Comparison of ENCODE assay signal across 1 cellular context in genomic region chr18:74147779-74148542, GRCh38.
A peak's percentile ranks its signal among the peaks of the same experiment; 100 is the strongest.
TF ChIP-seq lines count a peak whose summit lies in the region.

A gene with protein sequence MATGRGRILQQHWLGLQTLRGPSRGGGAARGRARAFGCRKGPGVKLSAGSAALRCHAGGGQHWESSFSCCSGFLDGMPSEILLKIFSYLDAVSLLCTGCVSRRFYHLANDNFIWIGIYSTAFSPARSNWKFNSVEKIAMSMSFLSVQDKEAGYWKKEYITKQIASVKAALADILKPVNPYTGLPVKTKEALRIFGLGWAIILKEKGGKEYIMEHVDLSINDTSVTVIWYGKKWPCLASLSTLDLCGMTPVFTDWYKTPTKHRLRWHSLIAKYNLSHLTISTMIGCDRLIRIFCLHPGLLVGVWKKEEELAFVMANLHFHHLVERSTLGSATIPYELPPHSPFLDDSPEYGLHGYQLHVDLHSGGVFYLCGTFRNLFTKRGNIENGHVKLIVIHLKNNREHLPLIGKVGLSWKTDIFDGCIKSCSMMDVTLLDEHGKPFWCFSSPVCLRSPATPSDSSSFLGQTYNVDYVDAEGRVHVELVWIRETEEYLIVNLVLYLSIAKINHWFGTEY (minus strand): TSS chr18:74147834. CDS start chr18:74147785, 49 bp downstream.
Gene TIMM21, plus strand, starts transcription at chr18:74148523. Its CDS starts 286 bp downstream, at chr18:74148809.

TF ChIP-seq in K562, 482 proteins besides CTCF, POLR2A, EP300 and RAD21 (continued from another document and continues in another):
- TF ChIP-seq, protein P1, sequence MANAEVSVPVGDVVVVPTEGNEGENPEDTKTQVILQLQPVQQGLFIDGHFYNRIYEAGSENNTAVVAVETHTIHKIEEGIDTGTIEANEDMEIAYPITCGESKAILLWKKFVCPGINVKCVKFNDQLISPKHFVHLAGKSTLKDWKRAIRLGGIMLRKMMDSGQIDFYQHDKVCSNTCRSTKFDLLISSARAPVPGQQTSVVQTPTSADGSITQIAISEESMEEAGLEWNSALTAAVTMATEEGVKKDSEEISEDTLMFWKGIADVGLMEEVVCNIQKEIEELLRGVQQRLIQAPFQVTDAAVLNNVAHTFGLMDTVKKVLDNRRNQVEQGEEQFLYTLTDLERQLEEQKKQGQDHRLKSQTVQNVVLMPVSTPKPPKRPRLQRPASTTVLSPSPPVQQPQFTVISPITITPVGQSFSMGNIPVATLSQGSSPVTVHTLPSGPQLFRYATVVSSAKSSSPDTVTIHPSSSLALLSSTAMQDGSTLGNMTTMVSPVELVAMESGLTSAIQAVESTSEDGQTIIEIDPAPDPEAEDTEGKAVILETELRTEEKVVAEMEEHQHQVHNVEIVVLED (CRISPR knock-in tag; IDR thresholded peaks at IDR 0.05) = peak; percentile 96
- TF ChIP-seq L3MBTL2 (IDR thresholded peaks at IDR 0.05) (peak; percentile 71), MIER1 (IDR thresholded peaks at IDR 0.05; ENCODE audit: low read depth) (peak; percentile 77; the same call in 1 of the 2 replicates), ZNF561 (CRISPR knock-in tag; conservative IDR thresholded peaks at IDR 0.05) (no peak), NCOA2 (IDR thresholded peaks at IDR 0.05; ENCODE audit: partially characterized antibody in 2 of 2) (no peak), ZNF584 (CRISPR knock-in tag; IDR thresholded peaks at IDR 0.05; ENCODE audit: low read depth) (no peak), HDGF (IDR thresholded peaks at IDR 0.05) (no peak), RBM25 (IDR thresholded peaks at IDR 0.05; ENCODE audit: low read depth, low read length, severe bottlenecking) (no peak), CBX8 (IDR thresholded peaks at IDR 0.05; ENCODE audit: borderline replicate concordance, extremely low read depth, low read depth, low read length, poor library complexity, severe bottlenecking) (no peak), MEF2A (IDR thresholded peaks at IDR 0.05; ENCODE audit: control insufficient read depth, low read depth, low read length) (no peak), SIX5 (IDR thresholded peaks at IDR 0.05; ENCODE audit: borderline replicate concordance in 1 of 2, insufficient read depth in 1 of 2, low read depth in 1 of 2, low read length in 2 of 2) (peak; percentile 87 to 88), TEAD1 (CRISPR knock-in tag; IDR thresholded peaks at IDR 0.05) (no peak), ILK (tag; IDR thresholded peaks at IDR 0.05; ENCODE audit: borderline replicate concordance, low read depth) (no peak), TCF3 (CRISPR knock-in tag; IDR thresholded peaks at IDR 0.05) (no peak), RBBP5 (IDR thresholded peaks at IDR 0.05; ENCODE audit: borderline replicate concordance, insufficient read depth, low read length, poor library complexity, severe bottlenecking) (peak; percentile 12), ARID1B (IDR thresholded peaks at IDR 0.05) (peak; percentile 13; the same call in 1 of the 2 replicates), PHTF2 (CRISPR knock-in tag; IDR thresholded peaks at IDR 0.05) (no peak), PRMT5 (CRISPR knock-in tag; IDR thresholded peaks at IDR 0.05) (no peak), ZNF354B (CRISPR knock-in tag; IDR thresholded peaks at IDR 0.05) (no peak), CHD2 (IDR thresholded peaks at IDR 0.05; ENCODE audit: low read depth, low read length) (no peak), SRF (CRISPR knock-in tag; IDR thresholded peaks at IDR 0.05) (peak in 1 of 2 experiments; percentile 26; a peak in 1 of 4 replicates), PHB2 (IDR thresholded peaks at IDR 0.05; ENCODE audit: low read depth) (no peak), ZNF696 (CRISPR knock-in tag; conservative IDR thresholded peaks at IDR 0.05) (no peak), BRF1 (IDR thresholded peaks at IDR 0.05; ENCODE audit: borderline replicate concordance, extremely low read depth, insufficient read length) (no peak), ZBTB34 (CRISPR knock-in tag; IDR thresholded peaks at IDR 0.05) (no peak), GTF2A2 (tag; IDR thresholded peaks at IDR 0.05) (no peak), ZNF77 (CRISPR knock-in tag; IDR thresholded peaks at IDR 0.05) (no peak), RBM34 (IDR thresholded peaks at IDR 0.05; ENCODE audit: borderline replicate concordance, insufficient read depth, low read length) (no peak), ATF7 (IDR thresholded peaks at IDR 0.05) (peak; percentile 62), TEAD4 (IDR thresholded peaks at IDR 0.05; ENCODE audit: low read length) (no peak), TEAD4 (CRISPR knock-in tag; IDR thresholded peaks at IDR 0.05; ENCODE audit: borderline replicate concordance) (no peak), GABPA (tag; conservative IDR thresholded peaks at IDR 0.05; ENCODE audit: low read depth) (peak; percentile 14; the same call in 1 of the 2 replicates), E2F6 (IDR thresholded peaks at IDR 0.05; ENCODE audit: borderline replicate concordance in 1 of 2, extremely low read depth in 1 of 2, insufficient read depth in 1 of 2, insufficient read length in 1 of 2, low read depth in 1 of 2, low read length in 1 of 2, poor library complexity in 1 of 2, severe bottlenecking in 1 of 2) (peak; percentile 43 to 58), ERF (CRISPR knock-in tag; IDR thresholded peaks at IDR 0.05) (no peak), NCOR1 (IDR thresholded peaks at IDR 0.05) (0 out of 2 replicates have a peak, but pooled peaks have one; percentile 8), KLF10 (CRISPR knock-in tag; IDR thresholded peaks at IDR 0.05) (no peak), ZNF143 (CRISPR knock-in tag; IDR thresholded peaks at IDR 0.05) (peak; percentile 95), ZFX (CRISPR knock-in tag; IDR thresholded peaks at IDR 0.05) (peak; percentile 61), TSC22D4 (tag; IDR thresholded peaks at IDR 0.05) (no peak), GTF2E2 (tag; IDR thresholded peaks at IDR 0.05) (no peak), HNRNPLL (IDR thresholded peaks at IDR 0.05; ENCODE audit: low read depth, low read length, poor library complexity, severe bottlenecking) (peak; percentile 74), NCOA4 (IDR thresholded peaks at IDR 0.05; ENCODE audit: partially characterized antibody) (no peak), ATF1 (CRISPR knock-in tag; IDR thresholded peaks at IDR 0.05) (peak; percentile 76), ATF1 (tag; IDR thresholded peaks at IDR 0.05) (peak; percentile 95), YBX1 (IDR thresholded peaks at IDR 0.05) (no peak), CC2D1A (IDR thresholded peaks at IDR 0.05) (no peak), ZNF586 (CRISPR knock-in tag; conservative IDR thresholded peaks at IDR 0.05) (no peak)
- TF ChIP-seq, protein P2, sequence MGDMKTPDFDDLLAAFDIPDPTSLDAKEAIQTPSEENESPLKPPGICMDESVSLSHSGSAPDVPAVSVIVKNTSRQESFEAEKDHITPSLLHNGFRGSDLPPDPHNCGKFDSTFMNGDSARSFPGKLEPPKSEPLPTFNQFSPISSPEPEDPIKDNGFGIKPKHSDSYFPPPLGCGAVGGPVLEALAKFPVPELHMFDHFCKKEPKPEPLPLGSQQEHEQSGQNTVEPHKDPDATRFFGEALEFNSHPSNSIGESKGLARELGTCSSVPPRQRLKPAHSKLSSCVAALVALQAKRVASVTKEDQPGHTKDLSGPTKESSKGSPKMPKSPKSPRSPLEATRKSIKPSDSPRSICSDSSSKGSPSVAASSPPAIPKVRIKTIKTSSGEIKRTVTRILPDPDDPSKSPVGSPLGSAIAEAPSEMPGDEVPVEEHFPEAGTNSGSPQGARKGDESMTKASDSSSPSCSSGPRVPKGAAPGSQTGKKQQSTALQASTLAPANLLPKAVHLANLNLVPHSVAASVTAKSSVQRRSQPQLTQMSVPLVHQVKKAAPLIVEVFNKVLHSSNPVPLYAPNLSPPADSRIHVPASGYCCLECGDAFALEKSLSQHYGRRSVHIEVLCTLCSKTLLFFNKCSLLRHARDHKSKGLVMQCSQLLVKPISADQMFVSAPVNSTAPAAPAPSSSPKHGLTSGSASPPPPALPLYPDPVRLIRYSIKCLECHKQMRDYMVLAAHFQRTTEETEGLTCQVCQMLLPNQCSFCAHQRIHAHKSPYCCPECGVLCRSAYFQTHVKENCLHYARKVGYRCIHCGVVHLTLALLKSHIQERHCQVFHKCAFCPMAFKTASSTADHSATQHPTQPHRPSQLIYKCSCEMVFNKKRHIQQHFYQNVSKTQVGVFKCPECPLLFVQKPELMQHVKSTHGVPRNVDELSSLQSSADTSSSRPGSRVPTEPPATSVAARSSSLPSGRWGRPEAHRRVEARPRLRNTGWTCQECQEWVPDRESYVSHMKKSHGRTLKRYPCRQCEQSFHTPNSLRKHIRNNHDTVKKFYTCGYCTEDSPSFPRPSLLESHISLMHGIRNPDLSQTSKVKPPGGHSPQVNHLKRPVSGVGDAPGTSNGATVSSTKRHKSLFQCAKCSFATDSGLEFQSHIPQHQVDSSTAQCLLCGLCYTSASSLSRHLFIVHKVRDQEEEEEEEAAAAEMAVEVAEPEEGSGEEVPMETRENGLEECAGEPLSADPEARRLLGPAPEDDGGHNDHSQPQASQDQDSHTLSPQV (IDR thresholded peaks at IDR 0.05) = peak; percentile 94
- TF ChIP-seq, protein P3, sequence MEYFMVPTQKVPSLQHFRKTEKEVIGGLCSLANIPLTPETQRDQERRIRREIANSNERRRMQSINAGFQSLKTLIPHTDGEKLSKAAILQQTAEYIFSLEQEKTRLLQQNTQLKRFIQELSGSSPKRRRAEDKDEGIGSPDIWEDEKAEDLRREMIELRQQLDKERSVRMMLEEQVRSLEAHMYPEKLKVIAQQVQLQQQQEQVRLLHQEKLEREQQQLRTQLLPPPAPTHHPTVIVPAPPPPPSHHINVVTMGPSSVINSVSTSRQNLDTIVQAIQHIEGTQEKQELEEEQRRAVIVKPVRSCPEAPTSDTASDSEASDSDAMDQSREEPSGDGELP (CRISPR knock-in tag; IDR thresholded peaks at IDR 0.05; ENCODE audit: borderline replicate concordance) = peak; percentile 30
- TF ChIP-seq, protein P4, sequence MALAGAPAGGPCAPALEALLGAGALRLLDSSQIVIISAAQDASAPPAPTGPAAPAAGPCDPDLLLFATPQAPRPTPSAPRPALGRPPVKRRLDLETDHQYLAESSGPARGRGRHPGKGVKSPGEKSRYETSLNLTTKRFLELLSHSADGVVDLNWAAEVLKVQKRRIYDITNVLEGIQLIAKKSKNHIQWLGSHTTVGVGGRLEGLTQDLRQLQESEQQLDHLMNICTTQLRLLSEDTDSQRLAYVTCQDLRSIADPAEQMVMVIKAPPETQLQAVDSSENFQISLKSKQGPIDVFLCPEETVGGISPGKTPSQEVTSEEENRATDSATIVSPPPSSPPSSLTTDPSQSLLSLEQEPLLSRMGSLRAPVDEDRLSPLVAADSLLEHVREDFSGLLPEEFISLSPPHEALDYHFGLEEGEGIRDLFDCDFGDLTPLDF (CRISPR knock-in tag; IDR thresholded peaks at IDR 0.05) = no peak
- TF ChIP-seq, protein P5, sequence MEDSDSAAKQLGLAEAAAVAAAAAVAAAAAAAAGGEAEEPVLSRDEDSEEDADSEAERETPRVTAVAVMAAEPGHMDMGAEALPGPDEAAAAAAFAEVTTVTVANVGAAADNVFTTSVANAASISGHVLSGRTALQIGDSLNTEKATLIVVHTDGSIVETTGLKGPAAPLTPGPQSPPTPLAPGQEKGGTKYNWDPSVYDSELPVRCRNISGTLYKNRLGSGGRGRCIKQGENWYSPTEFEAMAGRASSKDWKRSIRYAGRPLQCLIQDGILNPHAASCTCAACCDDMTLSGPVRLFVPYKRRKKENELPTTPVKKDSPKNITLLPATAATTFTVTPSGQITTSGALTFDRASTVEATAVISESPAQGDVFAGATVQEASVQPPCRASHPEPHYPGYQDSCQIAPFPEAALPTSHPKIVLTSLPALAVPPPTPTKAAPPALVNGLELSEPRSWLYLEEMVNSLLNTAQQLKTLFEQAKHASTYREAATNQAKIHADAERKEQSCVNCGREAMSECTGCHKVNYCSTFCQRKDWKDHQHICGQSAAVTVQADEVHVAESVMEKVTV (CRISPR knock-in tag; IDR thresholded peaks at IDR 0.05) = no peak
- TF ChIP-seq, protein P6, sequence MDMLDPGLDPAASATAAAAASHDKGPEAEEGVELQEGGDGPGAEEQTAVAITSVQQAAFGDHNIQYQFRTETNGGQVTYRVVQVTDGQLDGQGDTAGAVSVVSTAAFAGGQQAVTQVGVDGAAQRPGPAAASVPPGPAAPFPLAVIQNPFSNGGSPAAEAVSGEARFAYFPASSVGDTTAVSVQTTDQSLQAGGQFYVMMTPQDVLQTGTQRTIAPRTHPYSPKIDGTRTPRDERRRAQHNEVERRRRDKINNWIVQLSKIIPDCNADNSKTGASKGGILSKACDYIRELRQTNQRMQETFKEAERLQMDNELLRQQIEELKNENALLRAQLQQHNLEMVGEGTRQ (CRISPR knock-in tag; IDR thresholded peaks at IDR 0.05) = no peak
- TF ChIP-seq, protein P7, sequence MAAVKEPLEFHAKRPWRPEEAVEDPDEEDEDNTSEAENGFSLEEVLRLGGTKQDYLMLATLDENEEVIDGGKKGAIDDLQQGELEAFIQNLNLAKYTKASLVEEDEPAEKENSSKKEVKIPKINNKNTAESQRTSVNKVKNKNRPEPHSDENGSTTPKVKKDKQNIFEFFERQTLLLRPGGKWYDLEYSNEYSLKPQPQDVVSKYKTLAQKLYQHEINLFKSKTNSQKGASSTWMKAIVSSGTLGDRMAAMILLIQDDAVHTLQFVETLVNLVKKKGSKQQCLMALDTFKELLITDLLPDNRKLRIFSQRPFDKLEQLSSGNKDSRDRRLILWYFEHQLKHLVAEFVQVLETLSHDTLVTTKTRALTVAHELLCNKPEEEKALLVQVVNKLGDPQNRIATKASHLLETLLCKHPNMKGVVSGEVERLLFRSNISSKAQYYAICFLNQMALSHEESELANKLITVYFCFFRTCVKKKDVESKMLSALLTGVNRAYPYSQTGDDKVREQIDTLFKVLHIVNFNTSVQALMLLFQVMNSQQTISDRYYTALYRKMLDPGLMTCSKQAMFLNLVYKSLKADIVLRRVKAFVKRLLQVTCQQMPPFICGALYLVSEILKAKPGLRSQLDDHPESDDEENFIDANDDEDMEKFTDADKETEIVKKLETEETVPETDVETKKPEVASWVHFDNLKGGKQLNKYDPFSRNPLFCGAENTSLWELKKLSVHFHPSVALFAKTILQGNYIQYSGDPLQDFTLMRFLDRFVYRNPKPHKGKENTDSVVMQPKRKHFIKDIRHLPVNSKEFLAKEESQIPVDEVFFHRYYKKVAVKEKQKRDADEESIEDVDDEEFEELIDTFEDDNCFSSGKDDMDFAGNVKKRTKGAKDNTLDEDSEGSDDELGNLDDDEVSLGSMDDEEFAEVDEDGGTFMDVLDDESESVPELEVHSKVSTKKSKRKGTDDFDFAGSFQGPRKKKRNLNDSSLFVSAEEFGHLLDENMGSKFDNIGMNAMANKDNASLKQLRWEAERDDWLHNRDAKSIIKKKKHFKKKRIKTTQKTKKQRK (IDR thresholded peaks at IDR 0.05; ENCODE audit: borderline replicate concordance, low read depth, low read length) = no peak
